In genomic region chr17:10041287-10041612, GRCh38 we compare ENCODE assay signal across 1 cellular context.
TF ChIP-seq lines count a peak whose summit lies in the region.

No MANE protein-coding gene starts in this region.

TF ChIP-seq in SK-N-SH, 30 proteins besides CTCF, POLR2A, EP300 and RAD21 (continued from another document):
- TF ChIP-seq NFIC (IDR thresholded peaks at IDR 0.05; ENCODE audit: borderline replicate concordance) (no peak), PBX3 (IDR thresholded peaks at IDR 0.05) (no peak), SMC3 (IDR thresholded peaks at IDR 0.05; ENCODE audit: low read depth, low read length) (no peak), GATA2 (CRISPR knock-in tag; IDR thresholded peaks at IDR 0.05) (no peak), NRF1 (IDR thresholded peaks at IDR 0.05; ENCODE audit: low read depth, low read length) (no peak), FOXJ3 (CRISPR knock-in tag; IDR thresholded peaks at IDR 0.05) (no peak), JUND (IDR thresholded peaks at IDR 0.05) (no peak), ELF1 (IDR thresholded peaks at IDR 0.05) (no peak), ZBTB33 (IDR thresholded peaks at IDR 0.05; ENCODE audit: borderline replicate concordance, low read depth) (no peak), FOXM1 (IDR thresholded peaks at IDR 0.05; ENCODE audit: low read depth) (no peak)
